8 cellular contexts compared by ENCODE assay signal in genomic region chr5:142324871-142325676, GRCh38.
DNase-seq lines count a peak whose midpoint lies in the region; ATAC-seq and TF ChIP-seq lines count a peak whose summit lies in the region.

SPRY4 (minus strand) TSS chr5:142325021; CDS start chr5:142315108, 9,913 bp downstream.

- in situ Hi-C loops in GM18951 (cut with MboI; ENCODE audit: low sequenced_read_pairs, unreplicated experiment): no loop called here

- peak; percentile 96 for DNase-seq in AG08396 (ENCODE audit: low spot score)
- DNase-seq in NCI-H226: peak; percentile 93
- peak; percentile 98 for DNase-seq in cerebellar cortex (ENCODE audit: low spot score)
- DNase-seq in islet precursor cell: peak; percentile 99
- DNase-seq in stimulated activated CD4-positive, alpha-beta T cell treated with anti-CD3 and anti-CD28 coated beads, Interleukin-12 subunit alpha, Interleukin-12 subunit beta, amount 100 ng/mL, for 4 hours: peak; percentile 83

- peak; percentile 97 for TF ChIP-seq POLR2A in GM18951 (IDR thresholded peaks at IDR 0.05; ENCODE audit: extremely low read depth, insufficient read depth, insufficient read length)

- peak; percentile 58 for ATAC-seq in HG03196 (IDR thresholded peaks at IDR 0.05; ENCODE audit: unreplicated experiment)
- ATAC-seq in activated CD4-positive, CD25-positive, alpha-beta regulatory T cell treated with anti-CD3 and anti-CD28 coated beads, Interleukin-2, amount 50 U/mL, for 24 hours: peak; percentile 73 to 82

Comparison
In these comparisons a context has a peak if more than half of its experiments do, and no peak if none do; other contexts are left out.
1. Peak in every context shown above with its lines: DNase-seq and ATAC-seq.